Comparison of ENCODE assay signal across 10 cellular contexts in genomic region chr7:138257459-138258193, GRCh38.
A peak's percentile ranks its signal among the peaks of the same experiment; 100 is the strongest.
DNase-seq lines count a peak whose midpoint lies in the region; FAIRE-seq and TF ChIP-seq lines count a peak whose summit lies in the region.
"Had no signal": no experiment of that assay in that cellular context is flagged by ENCODE, and none has a peak within 500 bp of the region (broad histone marks: within the 10 kb centered on the region; RNA-seq: fewer than 3 reads in every experiment).

No MANE protein-coding gene starts in this region.

- no peaks in the 10 kb centered on the region for H3K9me3 ChIP-seq in ovary

- no peak for TF ChIP-seq POLR2A in GM12892 (IDR thresholded peaks at IDR 0.05; ENCODE audit: low read depth, low read length)
- no peak for TF ChIP-seq POLR2A in ovary (IDR thresholded peaks at IDR 0.05)

- 19 to 20% (median 20%) methylated on average over 10 of the region's 10 CpGs for WGBS in ovary, 3 donors

- DNase-seq in GM12892 (ENCODE audit: insufficient read length) (no peak), SKM-1 (lab: John Stamatoyannopoulos, UW; ENCODE audit: unreplicated experiment) (peak; percentile 98), glomerular endothelial cell (ENCODE audit: extremely low read depth, low read depth, low spot score) (peak; percentile 79), ovary (peak in 3 of 5 donors; percentile 37 to 41 (median 39)), SW480 (ENCODE audit: low spot score) (no peak), AG08396 (ENCODE audit: low spot score) (no peak)
- DNase-seq in activated CD4-positive, CD25-positive, alpha-beta regulatory T cell (lab: John Stamatoyannopoulos, UW) = no peak
- DNase-seq in stimulated activated CD4-positive, alpha-beta T cell treated with anti-CD3 and anti-CD28 coated beads, Interleukin-2, amount 100 ng/mL, for 48 hours = no peak
- DNase-seq: activated CD4-positive, alpha-beta T cell treated with anti-CD3 and anti-CD28 coated beads, Interleukin-2, amount 50 U/mL, for 1 hour; foreskin fibroblast had no signal

- H3K4me1 ChIP-seq in ovary (ENCODE audit: insufficient read depth) = peaks cover 7% of the 10 kb centered on the region

- H3K27me3 ChIP-seq in ovary = no peaks in the 10 kb centered on the region

- no peak overlapping the region for H3K4me3 ChIP-seq in ovary

- FAIRE-seq in GM12892 (lab: Jason Lieb, UNC) = peak; percentile 38

- no peak for TF ChIP-seq EP300 in ovary (IDR thresholded peaks at IDR 0.05)

- H3K36me3 ChIP-seq in ovary = no peaks in the 10 kb centered on the region

- intact Hi-C loops in ovary (cut with DNase I) = no loop called here

- no peak for TF ChIP-seq CTCF in ovary (IDR thresholded peaks at IDR 0.05)

- peak overlapping the region in 1 of 2 donors; percentile 52 for H3K27ac ChIP-seq in ovary

Comparison
In these comparisons a context has a peak if more than half of its experiments do, and no peak if none do; other contexts are left out.
1. DNase-seq: peak in SKM-1 (single experiment), glomerular endothelial cell (single experiment) and ovary (3 of 5); none in GM12892 (single experiment), activated CD4-positive, CD25-positive, alpha-beta regulatory T cell (0 of 4), stimulated activated CD4-positive, alpha-beta T cell treated with anti-CD3 and anti-CD28 coated beads, Interleukin-2, amount 100 ng/mL, for 48 hours (0 of 2), SW480 (single experiment) and AG08396 (single experiment).